ENCODE assay signal across 35 cellular contexts in genomic region chr16:7953360-7953759, GRCh38.
"Had no signal": no experiment of that assay in that cellular context is flagged by ENCODE, and none has a peak within 500 bp of the region (broad histone marks: within the 10 kb centered on the region; RNA-seq: fewer than 3 reads in every experiment).

No MANE protein-coding gene starts in this region.

- H3K9me3 ChIP-seq: MG63 had no signal

- H3K4me3 ChIP-seq: MG63 had no signal

- DNase-seq: Karpas-422, Kasumi-1, MG63, MM.1S, MV-4-11, NCI-H1048, NCI-H1092, NCI-H1092 treated with DMSO at 0.1 percent for 48 hours, NCI-H1105, NCI-H1105 treated with DMSO at 0.1 percent for 48 hours, NCI-H1417, NCI-H1417 treated with DMSO at 0.1 percent for 48 hours, NCI-H1436, NCI-H1436 treated with DMSO at 0.1 percent for 48 hours, NCI-H146, NCI-H1694, NCI-H1694 treated with DMSO at 0.1 percent for 48 hours, NCI-H187, NCI-H187 treated with DMSO at 0.1 percent for 48 hours, NCI-H1930, NCI-H2029, NCI-H2029 treated with DMSO at 0.1 percent for 48 hours, NCI-H2081, NCI-H2081 treated with DMSO at 0.1 percent for 48 hours, NCI-H2107, NCI-H2171, NCI-H2171 treated with DMSO at 0.1 percent for 48 hours, NCI-H2227 treated with DMSO at 0.1 percent for 48 hours, NCI-H226, NCI-H345, NCI-H446, NCI-H446 treated with DMSO at 0.1 percent for 48 hours, NCI-H510A, NCI-H510A treated with DMSO at 0.1 percent for 48 hours, NCI-H524 had no signal

- H3K36me3 ChIP-seq: MG63 had no signal

- H3K27me3 ChIP-seq: MG63 had no signal
